1 cellular context compared by ENCODE assay signal in genomic region chr7:43511029-43511428, GRCh38.
A peak's percentile ranks its signal among the peaks of the same experiment; 100 is the strongest.
TF ChIP-seq lines count a peak whose summit lies in the region.

No MANE protein-coding gene starts in this region.

TF ChIP-seq in HepG2, 621 proteins besides CTCF, POLR2A, EP300 and RAD21 (continued from another document):
- TF ChIP-seq HNF1B (CRISPR knock-in tag; IDR thresholded peaks at IDR 0.05) = 0 out of 2 replicates have a peak, but pooled peaks have one; percentile 23
- TF ChIP-seq, protein P1, sequence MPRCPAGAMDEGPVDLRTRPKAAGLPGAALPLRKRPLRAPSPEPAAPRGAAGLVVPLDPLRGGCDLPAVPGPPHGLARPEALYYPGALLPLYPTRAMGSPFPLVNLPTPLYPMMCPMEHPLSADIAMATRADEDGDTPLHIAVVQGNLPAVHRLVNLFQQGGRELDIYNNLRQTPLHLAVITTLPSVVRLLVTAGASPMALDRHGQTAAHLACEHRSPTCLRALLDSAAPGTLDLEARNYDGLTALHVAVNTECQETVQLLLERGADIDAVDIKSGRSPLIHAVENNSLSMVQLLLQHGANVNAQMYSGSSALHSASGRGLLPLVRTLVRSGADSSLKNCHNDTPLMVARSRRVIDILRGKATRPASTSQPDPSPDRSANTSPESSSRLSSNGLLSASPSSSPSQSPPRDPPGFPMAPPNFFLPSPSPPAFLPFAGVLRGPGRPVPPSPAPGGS (CRISPR knock-in tag; IDR thresholded peaks at IDR 0.05) = 0 out of 2 replicates have a peak, but pooled peaks have one; percentile 22
- TF ChIP-seq ZNF432 (CRISPR knock-in tag; IDR thresholded peaks at IDR 0.05; ENCODE audit: borderline replicate concordance) = no peak
- TF ChIP-seq ZNF547 (CRISPR knock-in tag; IDR thresholded peaks at IDR 0.05) = peak; percentile 32; the same call in 1 of the 2 replicates
- TF ChIP-seq ZNF44 (CRISPR knock-in tag; IDR thresholded peaks at IDR 0.05) = no peak
- peak; percentile 29; the same call in 1 of the 2 replicates for TF ChIP-seq FOXA3 (CRISPR knock-in tag; IDR thresholded peaks at IDR 0.05)
- TF ChIP-seq ZNF17 (CRISPR knock-in tag; IDR thresholded peaks at IDR 0.05) = no peak
- peak; percentile 92 for TF ChIP-seq TEAD3 (CRISPR knock-in tag; optimal IDR thresholded peaks at IDR 0.05; ENCODE audit: borderline replicate concordance)
- TF ChIP-seq RCOR2 (CRISPR knock-in tag; IDR thresholded peaks at IDR 0.05) = no peak
- no peak for TF ChIP-seq NFE2L1 (CRISPR knock-in tag; IDR thresholded peaks at IDR 0.05; ENCODE audit: borderline replicate concordance)
- TF ChIP-seq, protein P2, sequence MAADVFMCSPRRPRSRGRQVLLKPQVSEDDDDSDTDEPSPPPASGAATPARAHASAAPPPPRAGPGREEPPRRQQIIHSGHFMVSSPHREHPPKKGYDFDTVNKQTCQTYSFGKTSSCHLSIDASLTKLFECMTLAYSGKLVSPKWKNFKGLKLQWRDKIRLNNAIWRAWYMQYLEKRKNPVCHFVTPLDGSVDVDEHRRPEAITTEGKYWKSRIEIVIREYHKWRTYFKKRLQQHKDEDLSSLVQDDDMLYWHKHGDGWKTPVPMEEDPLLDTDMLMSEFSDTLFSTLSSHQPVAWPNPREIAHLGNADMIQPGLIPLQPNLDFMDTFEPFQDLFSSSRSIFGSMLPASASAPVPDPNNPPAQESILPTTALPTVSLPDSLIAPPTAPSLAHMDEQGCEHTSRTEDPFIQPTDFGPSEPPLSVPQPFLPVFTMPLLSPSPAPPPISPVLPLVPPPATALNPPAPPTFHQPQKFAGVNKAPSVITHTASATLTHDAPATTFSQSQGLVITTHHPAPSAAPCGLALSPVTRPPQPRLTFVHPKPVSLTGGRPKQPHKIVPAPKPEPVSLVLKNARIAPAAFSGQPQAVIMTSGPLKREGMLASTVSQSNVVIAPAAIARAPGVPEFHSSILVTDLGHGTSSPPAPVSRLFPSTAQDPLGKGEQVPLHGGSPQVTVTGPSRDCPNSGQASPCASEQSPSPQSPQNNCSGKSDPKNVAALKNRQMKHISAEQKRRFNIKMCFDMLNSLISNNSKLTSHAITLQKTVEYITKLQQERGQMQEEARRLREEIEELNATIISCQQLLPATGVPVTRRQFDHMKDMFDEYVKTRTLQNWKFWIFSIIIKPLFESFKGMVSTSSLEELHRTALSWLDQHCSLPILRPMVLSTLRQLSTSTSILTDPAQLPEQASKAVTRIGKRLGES (CRISPR knock-in tag; IDR thresholded peaks at IDR 0.05; ENCODE audit: borderline replicate concordance) = no peak
- no peak for TF ChIP-seq ISL2 (CRISPR knock-in tag; IDR thresholded peaks at IDR 0.05)
- peak; percentile 70 for TF ChIP-seq ZNF7 (CRISPR knock-in tag; IDR thresholded peaks at IDR 0.05)
- peak; percentile 46; the same call in 1 of the 2 replicates for TF ChIP-seq ARID5B (CRISPR knock-in tag; IDR thresholded peaks at IDR 0.05)
- no peak for TF ChIP-seq DMAP1 (CRISPR knock-in tag; IDR thresholded peaks at IDR 0.05)
- TF ChIP-seq ZNF503 (CRISPR knock-in tag; IDR thresholded peaks at IDR 0.05) = no peak
- TF ChIP-seq ATF2 (CRISPR knock-in tag; IDR thresholded peaks at IDR 0.05) = peak; percentile 50; the same call in 1 of the 2 replicates
- TF ChIP-seq ETV5 (CRISPR knock-in tag; IDR thresholded peaks at IDR 0.05; ENCODE audit: borderline replicate concordance) = 0 out of 2 replicates have a peak, but pooled peaks have one; percentile 11
- peak; percentile 18; the same call in 1 of the 2 replicates for TF ChIP-seq PATZ1 (CRISPR knock-in tag; IDR thresholded peaks at IDR 0.05)
- peak; percentile 64; the same call in 1 of the 2 replicates for TF ChIP-seq IRF2 (CRISPR knock-in tag; IDR thresholded peaks at IDR 0.05)
- TF ChIP-seq BCLAF1 (IDR thresholded peaks at IDR 0.05) = no peak
